In the genomic region with DNA sequence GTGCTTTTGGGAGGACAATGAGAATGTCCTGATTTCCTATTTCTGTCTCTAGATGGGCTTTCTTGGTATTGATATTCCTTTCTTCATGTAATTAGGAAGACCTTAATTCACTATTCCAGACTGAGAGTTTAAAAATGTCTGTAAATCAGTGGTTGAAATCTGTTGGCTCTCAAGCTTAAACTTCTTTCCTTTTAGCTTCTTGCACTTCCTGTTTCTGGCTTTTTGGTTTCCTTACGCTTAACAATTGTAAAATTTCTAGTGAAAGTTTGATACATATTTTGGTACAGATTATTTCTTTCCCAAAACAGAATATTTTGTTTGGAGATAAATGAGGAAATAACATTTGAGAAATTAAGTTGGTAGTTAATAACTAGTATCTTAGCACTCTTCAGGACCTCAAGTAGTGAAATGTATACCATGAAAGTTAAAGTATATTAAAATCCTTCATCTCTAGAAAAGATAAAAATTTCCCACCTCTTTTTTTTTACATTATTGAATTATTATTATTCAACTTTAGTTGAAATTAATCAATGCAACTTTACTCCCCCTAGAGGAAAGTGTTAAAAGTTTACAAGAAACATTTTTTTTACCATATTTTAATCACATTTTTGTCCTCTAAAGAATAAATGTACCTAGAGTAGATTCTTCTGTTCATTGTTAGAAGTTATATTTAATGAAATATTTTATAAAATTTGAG, we compare ENCODE assay signal across 9 cellular contexts.
DNase-seq lines count a peak whose midpoint lies in the region; ATAC-seq and TF ChIP-seq lines count a peak whose summit lies in the region.
"Had no signal": no experiment of that assay in that cellular context is flagged by ENCODE, and none has a peak within 500 bp of the region (broad histone marks: within the 10 kb centered on the region; RNA-seq: fewer than 3 reads in every experiment).

No MANE protein-coding gene starts in this region.

- no peak for ATAC-seq in activated T-helper 17 cell treated with anti-CD3 and anti-CD28 coated beads, Interleukin-2, amount 50 U/mL, for 72 hours (replicated peaks)
- ATAC-seq in HG02623 (IDR thresholded peaks at IDR 0.05; ENCODE audit: unreplicated experiment) (no peak), GM23338 (no peak)
- ATAC-seq in activated CD4-positive, alpha-beta T cell treated with anti-CD3 and anti-CD28 coated beads for 36 hours = no peak

- CTCF ChIA-PET in activated CD4-positive, alpha-beta T cell treated with anti-CD3 and anti-CD28 coated beads for 36 hours (lab: Charles Lee) = interaction anchor here (0.7 to 1.3 kb wide), 8 partner anchors 12 to 284 kb away, joined by 3 to 6 read pairs (median 5); no protein-coding TSS in a partner anchor

- peak; percentile 40 for TF ChIP-seq CTCF in neural cell (IDR thresholded peaks at IDR 0.05; ENCODE audit: poor library complexity, severe bottlenecking)
- TF ChIP-seq CTCF in GM23338 (conservative IDR thresholded peaks at IDR 0.05; ENCODE audit: low read depth in 2 of 2) = peak in 1 of 2 experiments; percentile 61; a peak in 2 of 4 replicates

- no peaks in the 10 kb centered on the region for H3K9me3 ChIP-seq in neural cell (ENCODE audit: low read length)

- no peaks in the 10 kb centered on the region for H3K27me3 Mint-ChIP-seq in activated T-helper 17 cell treated with anti-CD3 and anti-CD28 coated beads, Interleukin-2, amount 50 U/mL, for 72 hours
- no peaks in the 10 kb centered on the region for H3K27me3 Mint-ChIP-seq in activated CD4-positive, alpha-beta T cell treated with anti-CD3 and anti-CD28 coated beads for 36 hours
- peaks cover 2% of the 10 kb centered on the region for H3K27me3 Mint-ChIP-seq in GM23338 (ENCODE audit: insufficient read depth, low read depth, poor library complexity)

- no peaks in the 10 kb centered on the region for H3K79me2 ChIP-seq in neural cell (replicated peaks; ENCODE audit: insufficient read depth, low read length)
- no peaks in the 10 kb centered on the region for H3K79me2 ChIP-seq in GM23338 (replicated peaks; ENCODE audit: insufficient read depth)

- H3K9me2 ChIP-seq in neural cell (ENCODE audit: insufficient read depth, low read length) (no peaks in the 10 kb centered on the region), GM23338 (ENCODE audit: insufficient read depth) (no peaks in the 10 kb centered on the region)

- peaks cover 12% of the 10 kb centered on the region for H3K4me1 Mint-ChIP-seq in activated T-helper 17 cell treated with anti-CD3 and anti-CD28 coated beads, Interleukin-2, amount 50 U/mL, for 72 hours
- peaks cover 11% of the 10 kb centered on the region for H3K4me1 Mint-ChIP-seq in activated CD4-positive, alpha-beta T cell treated with anti-CD3 and anti-CD28 coated beads for 36 hours
- peaks cover 13% of the 10 kb centered on the region for H3K4me1 Mint-ChIP-seq in GM23338

- peaks cover 81% of the 10 kb centered on the region for H3K36me3 Mint-ChIP-seq in activated T-helper 17 cell treated with anti-CD3 and anti-CD28 coated beads, Interleukin-2, amount 50 U/mL, for 72 hours (ENCODE audit: low read depth)
- peaks cover 4% of the 10 kb centered on the region for H3K36me3 Mint-ChIP-seq in activated CD4-positive, alpha-beta T cell treated with anti-CD3 and anti-CD28 coated beads for 36 hours (ENCODE audit: low read depth)
- H3K36me3 Mint-ChIP-seq in GM23338 (ENCODE audit: low read depth) = no peaks in the 10 kb centered on the region

- peak overlapping the region; percentile 48 for H3K27ac Mint-ChIP-seq in activated T-helper 17 cell treated with anti-CD3 and anti-CD28 coated beads, Interleukin-2, amount 50 U/mL, for 72 hours
- no peak overlapping the region for H3K27ac Mint-ChIP-seq in activated CD4-positive, alpha-beta T cell treated with anti-CD3 and anti-CD28 coated beads for 36 hours
- H3K27ac Mint-ChIP-seq in GM23338 = no peak overlapping the region

- TF ChIP-seq RAD21 in Ishikawa (IDR thresholded peaks at IDR 0.05; ENCODE audit: low read depth) (peak; percentile 14; the same call in 1 of the 2 replicates), neural cell (conservative IDR thresholded peaks at IDR 0.05) (no peak)

- H3K4me1 ChIP-seq in GM23338 (ENCODE audit: insufficient read depth) = peaks cover 9% of the 10 kb centered on the region

- H3K36me3 ChIP-seq in neural cell (ENCODE audit: insufficient read depth, low read length) (no peaks in the 10 kb centered on the region), GM23338 (ENCODE audit: insufficient read depth) (no peaks in the 10 kb centered on the region)

- H3K9me3 Mint-ChIP-seq in activated T-helper 17 cell treated with anti-CD3 and anti-CD28 coated beads, Interleukin-2, amount 50 U/mL, for 72 hours = no peaks in the 10 kb centered on the region
- H3K9me3 Mint-ChIP-seq in activated CD4-positive, alpha-beta T cell treated with anti-CD3 and anti-CD28 coated beads for 36 hours (ENCODE audit: low read depth) = no peaks in the 10 kb centered on the region
- H3K9me3 Mint-ChIP-seq in GM23338 = no peaks in the 10 kb centered on the region

- POLR2A ChIA-PET in activated CD4-positive, alpha-beta T cell treated with anti-CD3 and anti-CD28 coated beads for 36 hours (lab: Charles Lee) = no interaction called here

- no peak overlapping the region for H2AFZ ChIP-seq in neural cell (ENCODE audit: low read depth, low read length)
- H2AFZ ChIP-seq in GM23338 = no peak overlapping the region

- no peak overlapping the region for H3K27ac ChIP-seq in neural cell (ENCODE audit: low read length)
- no peak overlapping the region for H3K27ac ChIP-seq in GM23338 (ENCODE audit: low read depth)

- H3K27me3 ChIP-seq in neural cell (ENCODE audit: insufficient read depth, low read depth, low read length) (no peaks in the 10 kb centered on the region), GM23338 (ENCODE audit: insufficient read depth) (no peaks in the 10 kb centered on the region)

- no peak for TF ChIP-seq EP300 in Ishikawa (IDR thresholded peaks at IDR 0.05; ENCODE audit: borderline replicate concordance)
- no peak for TF ChIP-seq EP300 in neural cell (conservative IDR thresholded peaks at IDR 0.05; ENCODE audit: poor library complexity, severe bottlenecking)

- DNase-seq in NCI-H1694 treated with DMSO at 0.1 percent for 48 hours (lab: John Stamatoyannopoulos, UW) (peak; percentile 20), NCI-H1694 (lab: John Stamatoyannopoulos, UW) (no peak), GM23338 (ENCODE audit: low spot score) (no peak)
- no peak for DNase-seq in activated CD4-positive, alpha-beta T cell treated with anti-CD3 and anti-CD28 coated beads for 36 hours
- DNase-seq: NCI-H1436 had no signal

- H3K4me3 ChIP-seq in neural cell (ENCODE audit: low read length) (no peak overlapping the region), GM23338 (no peak overlapping the region)

- no peak overlapping the region for H3K9ac ChIP-seq in neural cell (ENCODE audit: low read length)

- intact Hi-C loops in activated CD4-positive, alpha-beta T cell treated with anti-CD3 and anti-CD28 coated beads for 36 hours (cut with DNase I, micrococcal nuclease) = loop anchor here (1.0 to 5.0 kb wide), 4 partner anchors 137 to 284 kb away; partner anchors contain the start of genes PHTF2 (in 2 of the 2) and TMEM60 (in 2 of the 2)

- H4K20me1 ChIP-seq in neural cell (ENCODE audit: insufficient read depth) = no peaks in the 10 kb centered on the region
- H4K20me1 ChIP-seq in GM23338 (replicated peaks; ENCODE audit: insufficient read depth) = no peaks in the 10 kb centered on the region

- H3F3A ChIP-seq in neural cell (ENCODE audit: insufficient read depth, low read length, poor library complexity, severe bottlenecking) = no peaks in the 10 kb centered on the region
- H3F3A ChIP-seq in GM23338 (replicated peaks; ENCODE audit: low read depth) = no peaks in the 10 kb centered on the region

- H3K4me2 ChIP-seq in neural cell (ENCODE audit: low read length) (no peak overlapping the region), GM23338 (no peak overlapping the region)

- no peak overlapping the region for H3K4me3 Mint-ChIP-seq in activated T-helper 17 cell treated with anti-CD3 and anti-CD28 coated beads, Interleukin-2, amount 50 U/mL, for 72 hours
- H3K4me3 Mint-ChIP-seq in activated CD4-positive, alpha-beta T cell treated with anti-CD3 and anti-CD28 coated beads for 36 hours = no peak overlapping the region
- H3K4me3 Mint-ChIP-seq in GM23338 = no peak overlapping the region

TF ChIP-seq in Ishikawa, 13 proteins besides CTCF, POLR2A, EP300 and RAD21 (continues in another document):
- TF ChIP-seq TAF1 (IDR thresholded peaks at IDR 0.05; ENCODE audit: low read depth) = no peak

TF ChIP-seq in neural cell, 6 proteins besides CTCF, POLR2A, EP300 and RAD21 (continues in another document):
- no peak for TF ChIP-seq MXI1 (conservative IDR thresholded peaks at IDR 0.05; ENCODE audit: poor library complexity, severe bottlenecking)
